ENCODE assay signal across 9 cellular contexts in genomic region chr11:71251761-71252433, GRCh38. TPM values are rescaled to one million over a fixed set of nuclear protein-coding genes. Genes with fewer than 3 reads are reported as not detected.
DNase-seq lines count a peak whose midpoint lies in the region; ATAC-seq and TF ChIP-seq lines count a peak whose summit lies in the region.
"Had no signal": no experiment of that assay in that cellular context is flagged by ENCODE, and none has a peak within 500 bp of the region (broad histone marks: within the 10 kb centered on the region; RNA-seq: fewer than 3 reads in every experiment).

No MANE protein-coding gene starts in this region.

- H3K9me3 Mint-ChIP-seq in type B pancreatic cell: no peaks in the 10 kb centered on the region
- H3K9me3 Mint-ChIP-seq: central memory CD8-positive, alpha-beta T cell had no signal

- H2AFZ ChIP-seq in HCT116 (ENCODE audit: low read depth, low read length, poor library complexity, severe bottlenecking): no peak overlapping the region

- peak overlapping the region; percentile 87 for H3K4me3 Mint-ChIP-seq in type B pancreatic cell
- H3K4me3 Mint-ChIP-seq: central memory CD8-positive, alpha-beta T cell had no signal

- TF ChIP-seq RAD21 in HCT116 (IDR thresholded peaks at IDR 0.05; ENCODE audit: low read depth): peak; percentile 31; the same call in 1 of the 2 replicates

- H3K27me3 Mint-ChIP-seq in type B pancreatic cell: peaks cover 28% of the 10 kb centered on the region

- CTCF ChIA-PET in HCT116 (lab: Charles Lee): interaction anchor here (1.0 to 3.0 kb wide), 2 partner anchors 131 to 165 kb away, joined by 3 to 15 read pairs; no protein-coding TSS in a partner anchor

- H3K79me2 ChIP-seq in HCT116 (ENCODE audit: insufficient read depth, low read length): peaks cover 4% of the 10 kb centered on the region; the same call in 1 of the 2 replicates

- in situ Hi-C loops in ACHN (cut with HindIII; ENCODE audit: low pct_ligation_motif_present, low pct_unique_long_range_greater_than_20kb, low sequenced_read_pairs): loop anchor here (10.0 kb wide), 1 partner anchor 57 kb away; no protein-coding TSS in a partner anchor

- RAD21 ChIA-PET in HCT116 (lab: Charles Lee; ENCODE audit: low non-redundant PET in 1 of 2, low total read pairs in 2 of 2, uncharacterized antibody in 2 of 2, unreplicated experiment in 2 of 2): no interaction called here

- intact Hi-C loops in HCT116 (cut with micrococcal nuclease) (loop anchor here (2.0 kb wide), 2 partner anchors 47 to 131 kb away; no protein-coding TSS in a partner anchor), left colon (cut with DNase I, micrococcal nuclease) (no loop called here)

- no peaks in the 10 kb centered on the region for H3K36me3 ChIP-seq in HCT116 (ENCODE audit: control insufficient read depth in 1 of 2, insufficient read depth in 2 of 2, low read length in 2 of 2)

- H3K36me3 Mint-ChIP-seq in type B pancreatic cell: peaks cover 4% of the 10 kb centered on the region

- no peak for TF ChIP-seq POLR2A in HCT116 (IDR thresholded peaks at IDR 0.05; ENCODE audit: borderline replicate concordance, extremely low read depth, insufficient read depth, insufficient read length)

- H4K20me1 ChIP-seq in HCT116 (ENCODE audit: insufficient read depth): no peaks in the 10 kb centered on the region

- H3K27me3 ChIP-seq in HCT116 (ENCODE audit: insufficient read depth, low read length): no peaks in the 10 kb centered on the region

- no peaks in the 10 kb centered on the region for H3K9me2 ChIP-seq in HCT116 (ENCODE audit: insufficient read depth)

- POLR2A ChIA-PET in HCT116 (lab: Charles Lee): interaction anchor here (1.6 kb wide), 1 partner anchor 11 kb away, joined by 3 read pairs; no protein-coding TSS in a partner anchor

- no peaks in the 10 kb centered on the region for H3K9me3 ChIP-seq in HCT116 (ENCODE audit: control insufficient read depth in 1 of 2, insufficient read depth in 1 of 2, low read depth in 1 of 2, low read length in 2 of 2)

- peak overlapping the region; percentile 68 to 81 for H3K4me3 ChIP-seq in HCT116 (replicated peaks in 1 of 2; ENCODE audit: low read depth in 1 of 2, low read length in 2 of 2)

- DNase-seq in ACHN (peak; percentile 48), HCT116 (ENCODE audit: low read depth, low spot score) (no peak), astrocyte of the hippocampus (ENCODE audit: low read depth, low spot score) (peak; percentile 50), left colon (peak in 1 of 2 donors; percentile 60), type B pancreatic cell (ENCODE audit: extremely low spot score, unreplicated experiment) (no peak), cerebellum (ENCODE audit: low spot score) (no peak)

- peak overlapping the region; percentile 99 for H3K4me2 ChIP-seq in HCT116 (ENCODE audit: low read length)

- H3K4me1 ChIP-seq in HCT116 (ENCODE audit: control insufficient read depth in 1 of 2, insufficient read depth in 2 of 2, low read length in 2 of 2): peaks cover 5 to 13% of the 10 kb centered on the region in 2 experiments

- ATAC-seq in HCT116 (peak; percentile 60), left colon (peak; percentile 52), HG03139 (IDR thresholded peaks at IDR 0.05; ENCODE audit: unreplicated experiment) (no peak), HG03378 (IDR thresholded peaks at IDR 0.05; ENCODE audit: unreplicated experiment) (no peak)

- BruUV-seq in HCT116 (replicated peaks; lab: Mats Ljungman, UMichigan): no TSS peak

- peak; percentile 14 to 56 (median 42); a peak in 5 of 6 replicates for TF ChIP-seq CTCF in HCT116 (IDR thresholded peaks at IDR 0.05 in 2 of 3, conservative IDR thresholded peaks at IDR 0.05 in 1 of 3; ENCODE audit: borderline replicate concordance in 1 of 3, insufficient read depth in 1 of 3, low read depth in 2 of 3, low read length in 2 of 3)
- TF ChIP-seq CTCF in type B pancreatic cell (conservative IDR thresholded peaks at IDR 0.05): peak; percentile 71

- H3K27ac ChIP-seq in HCT116 (ENCODE audit: low read depth, low read length): peak overlapping the region; percentile 85

- no peak overlapping the region for H3K27ac Mint-ChIP-seq in type B pancreatic cell

- H3K9ac ChIP-seq in HCT116 (ENCODE audit: low read length): peak overlapping the region; percentile 70

- H3K4me1 Mint-ChIP-seq in type B pancreatic cell (ENCODE audit: unreplicated experiment): peaks cover 55% of the 10 kb centered on the region
- H3K4me1 Mint-ChIP-seq: central memory CD8-positive, alpha-beta T cell had no signal

TF ChIP-seq in HCT116, 20 proteins besides CTCF, POLR2A, EP300 and RAD21:
- no peak for TF ChIP-seq SRF (IDR thresholded peaks at IDR 0.05; ENCODE audit: low read depth)
- TF ChIP-seq, protein P1, sequence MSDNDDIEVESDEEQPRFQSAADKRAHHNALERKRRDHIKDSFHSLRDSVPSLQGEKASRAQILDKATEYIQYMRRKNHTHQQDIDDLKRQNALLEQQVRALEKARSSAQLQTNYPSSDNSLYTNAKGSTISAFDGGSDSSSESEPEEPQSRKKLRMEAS (IDR thresholded peaks at IDR 0.05): 0 out of 2 replicates have a peak, but pooled peaks have one; percentile 17
- no peak for TF ChIP-seq CEBPB (IDR thresholded peaks at IDR 0.05; ENCODE audit: low read depth)
TF ChIP-seq in HCT116: peak in this region for 1.

RNA-seq across cellular contexts. Expression of gene SHANK2, which starts 0.5 kb away (rescaled TPM):
- total RNA-seq in HCT116 (2021; ENCODE audit: unreplicated experiment): 16.9 TPM
- polyA plus RNA-seq in HCT116 (2012): 7.1 and 7.3 TPM in 2 replicates
- total RNA-seq in left colon: 10 to 100 TPM; 28.6 to 43.0 TPM
- 25.9 and 49.4 TPM in 2 replicates for total RNA-seq in type B pancreatic cell (ENCODE audit: low replicate concordance)
- 59.0 TPM for total RNA-seq in cerebellum

Comparison
In these comparisons a context has a peak if more than half of its experiments do, and no peak if none do; other contexts are left out.
1. DNase-seq: peak in ACHN (single experiment) and astrocyte of the hippocampus (single experiment); none in HCT116 (single experiment), type B pancreatic cell (single experiment) and cerebellum (single experiment).
2. ATAC-seq: peak in HCT116 (single experiment) and left colon (single experiment); none in HG03139 (single experiment) and HG03378 (single experiment).